ENCODE assay signal across 1 cellular context in the genomic region with DNA sequence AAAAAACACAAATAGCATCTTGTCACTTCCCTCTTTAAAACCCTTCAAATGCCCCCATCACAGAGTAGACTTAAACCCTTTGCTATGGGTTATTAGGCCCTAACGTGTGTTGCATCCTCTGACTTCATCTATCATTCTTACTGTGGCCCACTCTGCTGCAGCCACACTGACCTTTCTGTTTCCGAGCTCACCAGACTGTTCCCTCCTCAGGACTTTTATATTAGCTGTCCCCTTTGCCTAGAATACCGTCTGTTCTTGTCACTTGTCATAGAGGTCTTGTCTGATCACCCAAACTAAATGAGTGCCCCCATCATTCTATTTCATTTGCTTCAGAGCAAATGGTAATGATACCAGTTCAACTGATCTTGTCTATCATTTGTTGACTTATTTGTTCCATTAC.
TF ChIP-seq lines count a peak whose summit lies in the region.

No MANE protein-coding gene starts in this region.

TF ChIP-seq in HepG2, 621 proteins besides CTCF, POLR2A, EP300 and RAD21:
- no peak for TF ChIP-seq SMC3 (IDR thresholded peaks at IDR 0.05; ENCODE audit: low read length)
- no peak for TF ChIP-seq ZNF761 (CRISPR knock-in tag; conservative IDR thresholded peaks at IDR 0.05)
- peak; percentile 67; the same call in 1 of the 2 replicates for TF ChIP-seq ZNF7 (CRISPR knock-in tag; IDR thresholded peaks at IDR 0.05)
- no peak for TF ChIP-seq YEATS2 (CRISPR knock-in tag; IDR thresholded peaks at IDR 0.05; ENCODE audit: borderline replicate concordance)
TF ChIP-seq in HepG2: peak in this region for 1.
